In genomic region chr3:172709776-172710708, GRCh38 we compare ENCODE assay signal across 8 cellular contexts. TPM values are rescaled to one million over a fixed set of nuclear protein-coding genes. Genes with fewer than 3 reads are reported as not detected.
A peak's percentile ranks its signal among the peaks of the same experiment; 100 is the strongest.
DNase-seq lines count a peak whose midpoint lies in the region.

No MANE protein-coding gene starts in this region.

- peak overlapping the region; percentile 95 for H3K4me3 ChIP-seq in ectodermal cell (ENCODE audit: insufficient read depth, low read depth, low read length)

- peak overlapping the region; percentile 11 for H3K27ac ChIP-seq in ectodermal cell (ENCODE audit: insufficient read depth, low read depth, low read length, poor library complexity, severe bottlenecking)
- peak overlapping the region; percentile 65 for H3K27ac ChIP-seq in substantia nigra (ENCODE audit: low read depth, low read length, poor library complexity, severe bottlenecking)

- H3K4me1 ChIP-seq in ectodermal cell (ENCODE audit: control insufficient read depth, insufficient read depth, low read length), result peaks cover 6% of the 10 kb centered on the region

- DNase-seq in activated gamma-delta T cell treated with Interleukin-2 at 50 U/mL for 16 hours (peak; percentile 4), activated gamma-delta T cell (lab: John Stamatoyannopoulos, UW) (no peak), HT1080 (ENCODE audit: low read depth) (peak; percentile 32), UCSD-AML1 (lab: John Stamatoyannopoulos, UW; ENCODE audit: unreplicated experiment) (peak; percentile 22), medulla oblongata (ENCODE audit: extremely low spot score) (peak; percentile 41), substantia nigra (lab: John Stamatoyannopoulos, UW) (peak in 24 of 49 donors; percentile 3 to 48 (median 25)), kidney glomerular epithelial cell (lab: John Stamatoyannopoulos, UW) (no peak)

- 6 to 8% methylated on average over 21 of the region's 21 CpGs for WGBS in ectodermal cell, 2 experiments

- no peaks in the 10 kb centered on the region for H3K36me3 ChIP-seq in ectodermal cell (ENCODE audit: control insufficient read depth, insufficient read depth, low read length)

- peaks cover 6% of the 10 kb centered on the region for H3K27me3 ChIP-seq in ectodermal cell (ENCODE audit: control insufficient read depth, insufficient read depth, low read length, poor library complexity, severe bottlenecking)

- no peaks in the 10 kb centered on the region for H3K9me3 ChIP-seq in ectodermal cell (ENCODE audit: control insufficient read depth, low read length)

RNA-seq across cellular contexts. Expression of gene NCEH1, which starts 0.8 kb away (rescaled TPM):
- total RNA-seq in HT1080 (2014; rRNA removed; shearing (Covaris generic)), result 49.9 and 72.2 TPM in 2 replicates
- polyA plus RNA-seq in HT1080 (2015; cell fraction: cytosol; rRNA removed), result 114 and 133 TPM in 2 replicates
- polyA plus RNA-seq in HT1080 (2015; cell fraction: nucleus; rRNA removed), result 152 and 161 TPM in 2 replicates
- 5.2 TPM for polyA plus RNA-seq in ectodermal cell (2013, experiment 1 of 4)
- 3.2 TPM for polyA plus RNA-seq in ectodermal cell (2013, experiment 2 of 4)
- 2.8 TPM for polyA plus RNA-seq in ectodermal cell (2013, experiment 3 of 4)
- polyA plus RNA-seq in ectodermal cell (2013, experiment 4 of 4), result 2.9 TPM

RNA-seq across cellular contexts. Expression of gene ECT2, which starts 40.5 kb away (rescaled TPM):
- 102 and 114 TPM in 2 replicates for total RNA-seq in HT1080 (2014; rRNA removed; shearing (Covaris generic))
- 119 and 145 TPM in 2 replicates for polyA plus RNA-seq in HT1080 (2015; cell fraction: cytosol; rRNA removed)
- 242 and 285 TPM in 2 replicates for polyA plus RNA-seq in HT1080 (2015; cell fraction: nucleus; rRNA removed)
- polyA plus RNA-seq in ectodermal cell (2013, experiment 1 of 4), result 81.9 TPM
- polyA plus RNA-seq in ectodermal cell (2013, experiment 2 of 4), result 80.6 TPM
- 80.2 TPM for polyA plus RNA-seq in ectodermal cell (2013, experiment 3 of 4)
- polyA plus RNA-seq in ectodermal cell (2013, experiment 4 of 4), result 79.8 TPM

Comparison
In these comparisons a context has a peak if more than half of its experiments do, and no peak if none do; other contexts are left out.
1. DNase-seq: peak in activated gamma-delta T cell treated with Interleukin-2 at 50 U/mL for 16 hours (single experiment), HT1080 (single experiment), UCSD-AML1 (single experiment) and medulla oblongata (single experiment); none in activated gamma-delta T cell (single experiment) and kidney glomerular epithelial cell (single experiment).